ENCODE assay signal across 8 cellular contexts in the genomic region with DNA sequence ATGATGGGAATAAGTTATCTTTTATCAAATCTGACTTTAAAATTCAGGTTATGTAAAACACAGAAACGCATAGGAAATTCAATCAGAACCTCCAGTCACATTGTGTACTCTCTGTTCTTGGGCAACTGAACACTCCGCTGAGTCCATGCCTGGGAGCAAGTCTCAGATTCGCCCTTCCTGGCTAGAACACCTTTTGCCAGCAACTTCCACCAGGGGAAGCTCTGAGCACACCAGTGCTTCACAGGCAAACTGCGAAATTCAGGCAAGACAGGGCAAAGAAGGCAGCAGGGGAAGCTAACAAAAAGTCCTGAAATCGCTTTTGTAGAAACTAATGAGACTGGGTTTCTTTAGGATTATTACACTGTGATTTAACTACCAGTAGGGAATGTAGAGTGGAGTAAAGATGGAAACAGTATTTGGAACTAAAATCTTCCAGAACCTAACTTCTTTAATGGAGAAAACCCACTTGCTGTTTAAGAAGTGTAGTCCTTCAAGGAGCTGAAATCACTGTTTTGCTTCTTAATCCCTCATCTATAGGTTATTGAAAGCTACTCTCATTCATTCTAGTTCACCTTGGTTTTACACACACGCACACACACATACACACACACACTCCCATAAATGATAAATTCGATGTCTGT.
DNase-seq lines count a peak whose midpoint lies in the region; ATAC-seq and TF ChIP-seq lines count a peak whose summit lies in the region.

No MANE protein-coding gene starts in this region.

- H3K27me3 Mint-ChIP-seq in activated T-cell treated with anti-CD3 and anti-CD28 coated beads, Interleukin-2, amount 50 U/mL, for 72 hours (ENCODE audit: low read depth) = peaks cover 10% of the 10 kb centered on the region
- no peaks in the 10 kb centered on the region for H3K27me3 Mint-ChIP-seq in activated T-cell treated with anti-CD3 and anti-CD28 coated beads, Interleukin-2, amount 50 U/mL, for 24 hours

- no peak overlapping the region for H3K4me3 ChIP-seq in RWPE2 (ENCODE audit: severe bottlenecking)

- no peaks in the 10 kb centered on the region for H3K4me1 ChIP-seq in RWPE2 (ENCODE audit: insufficient read depth, poor library complexity, severe bottlenecking)

- no peaks in the 10 kb centered on the region for H3K36me3 ChIP-seq in RWPE2 (ENCODE audit: low read depth)

- intact Hi-C loops in head of caudate nucleus (cut with DNase I) = no loop called here

- H3K27ac Mint-ChIP-seq in activated T-cell treated with anti-CD3 and anti-CD28 coated beads, Interleukin-2, amount 50 U/mL, for 72 hours = no peak overlapping the region
- no peak overlapping the region for H3K27ac Mint-ChIP-seq in activated T-cell treated with anti-CD3 and anti-CD28 coated beads, Interleukin-2, amount 50 U/mL, for 24 hours

- peak; percentile 73 for TF ChIP-seq CTCF in RWPE2 (IDR thresholded peaks at IDR 0.05; ENCODE audit: poor library complexity, severe bottlenecking)

- H3K4me1 Mint-ChIP-seq in activated T-cell treated with anti-CD3 and anti-CD28 coated beads, Interleukin-2, amount 50 U/mL, for 72 hours (ENCODE audit: low read depth) = no peaks in the 10 kb centered on the region
- no peaks in the 10 kb centered on the region for H3K4me1 Mint-ChIP-seq in activated T-cell treated with anti-CD3 and anti-CD28 coated beads, Interleukin-2, amount 50 U/mL, for 24 hours (ENCODE audit: low read depth)

- peak; percentile 2 to 3 for DNase-seq in activated T-cell treated with anti-CD3 and anti-CD28 coated beads, Interleukin-2, amount 50 U/mL, for 72 hours
- DNase-seq in activated T-cell treated with anti-CD3 and anti-CD28 coated beads, Interleukin-2, amount 50 U/mL, for 24 hours = no peak
- DNase-seq in HPDE6-E6E7 (ENCODE audit: extremely low spot score) (peak; percentile 50), RWPE2 (ENCODE audit: low spot score) (no peak), head of caudate nucleus (peak; percentile 35 to 89 (median 70)), stromal cell of bone marrow (ENCODE audit: low read depth) (peak; percentile 40), A172 (ENCODE audit: low spot score) (no peak)

- no peak overlapping the region for H3K4me3 Mint-ChIP-seq in activated T-cell treated with anti-CD3 and anti-CD28 coated beads, Interleukin-2, amount 50 U/mL, for 72 hours
- no peak overlapping the region for H3K4me3 Mint-ChIP-seq in activated T-cell treated with anti-CD3 and anti-CD28 coated beads, Interleukin-2, amount 50 U/mL, for 24 hours

- H3K27me3 ChIP-seq in RWPE2 (ENCODE audit: insufficient read depth, poor library complexity, severe bottlenecking) = peaks cover 26% of the 10 kb centered on the region

- ATAC-seq in activated T-cell treated with anti-CD3 and anti-CD28 coated beads, Interleukin-2, amount 50 U/mL, for 72 hours (replicated peaks in 1 of 2) = no peak
- ATAC-seq in RWPE2 (ENCODE audit: low read depth) (peak; percentile 91), GM21576 (IDR thresholded peaks at IDR 0.05; ENCODE audit: unreplicated experiment) (no peak)

- H3K9me3 Mint-ChIP-seq in activated T-cell treated with anti-CD3 and anti-CD28 coated beads, Interleukin-2, amount 50 U/mL, for 72 hours = no peaks in the 10 kb centered on the region
- no peaks in the 10 kb centered on the region for H3K9me3 Mint-ChIP-seq in activated T-cell treated with anti-CD3 and anti-CD28 coated beads, Interleukin-2, amount 50 U/mL, for 24 hours

- H3K36me3 Mint-ChIP-seq in activated T-cell treated with anti-CD3 and anti-CD28 coated beads, Interleukin-2, amount 50 U/mL, for 72 hours (ENCODE audit: insufficient read depth in 2 of 2) = no peaks in the 10 kb centered on the region
- H3K36me3 Mint-ChIP-seq in activated T-cell treated with anti-CD3 and anti-CD28 coated beads, Interleukin-2, amount 50 U/mL, for 24 hours (ENCODE audit: low read depth) = no peaks in the 10 kb centered on the region

- no peak overlapping the region for H3K27ac ChIP-seq in RWPE2 (ENCODE audit: poor library complexity, severe bottlenecking)

- H3K9me3 ChIP-seq in RWPE2 (ENCODE audit: severe bottlenecking) = no peaks in the 10 kb centered on the region

Comparison
In these comparisons a context has a peak if more than half of its experiments do, and no peak if none do; other contexts are left out.
1. DNase-seq: peak in activated T-cell treated with anti-CD3 and anti-CD28 coated beads, Interleukin-2, amount 50 U/mL, for 72 hours (2 of 2), HPDE6-E6E7 (single experiment), head of caudate nucleus (42 of 42) and stromal cell of bone marrow (single experiment); none in activated T-cell treated with anti-CD3 and anti-CD28 coated beads, Interleukin-2, amount 50 U/mL, for 24 hours (single experiment), RWPE2 (single experiment) and A172 (single experiment).